ENCODE assay signal across 17 cellular contexts in the genomic region with DNA sequence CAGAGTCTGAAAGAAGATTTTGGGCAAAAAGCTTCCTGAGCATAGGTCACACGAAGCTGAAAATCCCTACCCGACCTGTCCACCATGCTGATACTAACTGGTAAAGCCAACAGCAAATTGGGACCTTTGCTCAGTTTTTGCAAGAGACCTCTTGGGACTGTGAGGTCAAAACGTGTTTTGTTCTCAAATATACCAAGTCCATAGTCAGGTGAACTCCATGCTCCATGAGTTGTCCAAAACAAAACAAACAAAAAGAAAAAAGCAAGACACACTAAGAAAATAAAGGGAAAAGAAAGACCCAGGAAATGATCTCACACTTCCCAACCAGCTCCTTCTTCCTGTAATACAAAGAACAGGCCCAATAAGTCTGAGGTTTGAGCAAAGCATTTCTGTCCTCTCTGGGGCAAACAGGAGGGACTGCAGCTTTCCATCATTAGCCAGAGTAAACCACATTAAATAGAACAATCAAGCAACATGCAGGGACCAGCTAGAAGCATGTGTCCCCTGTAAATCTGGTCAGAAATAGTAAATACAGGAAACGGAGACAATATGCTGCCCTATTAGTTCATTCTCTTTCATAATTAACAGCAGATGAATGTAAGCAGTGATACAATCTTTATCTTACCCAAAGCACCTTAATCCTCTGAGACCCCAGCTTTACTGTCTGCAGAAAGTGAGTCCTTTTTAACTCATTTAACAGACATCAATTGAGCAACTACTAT.
DNase-seq lines count a peak whose midpoint lies in the region; ATAC-seq and TF ChIP-seq lines count a peak whose summit lies in the region.
"Had no signal": no experiment of that assay in that cellular context is flagged by ENCODE, and none has a peak within 500 bp of the region (broad histone marks: within the 10 kb centered on the region; RNA-seq: fewer than 3 reads in every experiment).

No MANE protein-coding gene starts in this region.

- peak; percentile 31 for DNase-seq in GM03348 (ENCODE audit: low spot score)
- no peak for DNase-seq in OCI-LY7 (ENCODE audit: low spot score)
- DNase-seq in epidermal melanocyte (ENCODE audit: insufficient read length, low spot score) = peak; percentile 45
- DNase-seq in neural progenitor cell (ENCODE audit: low spot score) = peak; percentile 7
- no peak for DNase-seq in glutamatergic neuron
- no peak for DNase-seq in NK-92 (lab: John Stamatoyannopoulos, UW; ENCODE audit: unreplicated experiment)
- DNase-seq in NCI-H82 treated with DMSO at 0.1 percent for 48 hours (lab: John Stamatoyannopoulos, UW; ENCODE audit: unreplicated experiment) = no peak
- DNase-seq: activated B cell treated with CpG ODN at 0.5 μM for 24 hours; activated CD8-positive, alpha-beta memory T cell treated with anti-CD3 and anti-CD28 coated beads, Interleukin-2, amount 10 ng/mL, durations not matched to agents 7 days and 5 days; activated naive CD4-positive, alpha-beta T cell treated with anti-CD3 and anti-CD28 coated beads, Interleukin-2, amount 10 ng/mL, durations not matched to agents 7 days and 5 days; central memory CD4-positive, alpha-beta T cell; left ventricle myocardium superior; NCI-H1694; NK-92 treated with Interleukin-12 subunit alpha and Interleukin-12 subunit beta, amount 100 ng/mL, for 24 hours; stimulated activated naive CD4-positive, alpha-beta T cell treated with Interleukin-2 at 50 U/mL for 16 hours had no signal

- H2AFZ ChIP-seq in OCI-LY7 (ENCODE audit: low read length) = peak overlapping the region; percentile 41; the same call in 1 of the 2 replicates
- H2AFZ ChIP-seq in neural progenitor cell (replicated peaks) = peak overlapping the region; percentile 64

- H3K36me3 ChIP-seq in OCI-LY7 (ENCODE audit: insufficient read depth, low read length) (no peaks in the 10 kb centered on the region), neural progenitor cell (no peaks in the 10 kb centered on the region)

- H3K4me1 ChIP-seq in OCI-LY7 (ENCODE audit: insufficient read depth, low read length, poor library complexity, severe bottlenecking) (no peaks in the 10 kb centered on the region), neural progenitor cell (peaks cover 28% of the 10 kb centered on the region)

- H3K36me3 Mint-ChIP-seq in neural progenitor cell (peaks cover 2% of the 10 kb centered on the region), glutamatergic neuron (ENCODE audit: unreplicated experiment) (no peaks in the 10 kb centered on the region)
- H3K36me3 Mint-ChIP-seq: activated CD8-positive, alpha-beta memory T cell treated with anti-CD3 and anti-CD28 coated beads, Interleukin-2, amount 10 ng/mL, durations not matched to agents 7 days and 5 days; activated naive CD4-positive, alpha-beta T cell treated with anti-CD3 and anti-CD28 coated beads, Interleukin-2, amount 10 ng/mL, durations not matched to agents 7 days and 5 days; CD14-positive monocyte had no signal

- CTCF ChIA-PET in OCI-LY7 (lab: Charles Lee; ENCODE audit: unreplicated experiment) = no interaction called here

- no peak overlapping the region for H3K4me3 ChIP-seq in OCI-LY7 (ENCODE audit: low read depth, low read length, poor library complexity, severe bottlenecking)
- H3K4me3 ChIP-seq in neural progenitor cell = no peak overlapping the region

- no peak overlapping the region for H3K4me2 ChIP-seq in OCI-LY7 (ENCODE audit: low read length)
- H3K4me2 ChIP-seq in neural progenitor cell = peak overlapping the region; percentile 57

- H3K79me2 ChIP-seq in OCI-LY7 (ENCODE audit: insufficient read depth, low read depth, low read length) = no peaks in the 10 kb centered on the region
- no peaks in the 10 kb centered on the region for H3K79me2 ChIP-seq in neural progenitor cell (ENCODE audit: low read depth)

- POLR2A ChIA-PET in OCI-LY7 (lab: Charles Lee) = interaction anchor here (0.9 kb wide), 1 partner anchor 11 kb away, joined by 3 read pairs; no protein-coding TSS in a partner anchor

- H3K9me3 Mint-ChIP-seq in neural progenitor cell (peaks cover 2% of the 10 kb centered on the region), glutamatergic neuron (ENCODE audit: unreplicated experiment) (no peaks in the 10 kb centered on the region)
- H3K9me3 Mint-ChIP-seq: activated B cell treated with CpG ODN at 0.5 μM for 24 hours had no signal

- H3K9me3 ChIP-seq in OCI-LY7 (ENCODE audit: low read length) (no peaks in the 10 kb centered on the region), neural progenitor cell (ENCODE audit: low read depth) (no peaks in the 10 kb centered on the region)

- peaks cover 26% of the 10 kb centered on the region for H3F3A ChIP-seq in neural progenitor cell (ENCODE audit: low read depth)

- ATAC-seq in HG03354 (IDR thresholded peaks at IDR 0.05; ENCODE audit: poor library complexity, severe bottlenecking, unreplicated experiment) = no peak
- ATAC-seq: activated CD8-positive, alpha-beta memory T cell treated with anti-CD3 and anti-CD28 coated beads, Interleukin-2, amount 10 ng/mL, durations not matched to agents 7 days and 5 days; left ventricle myocardium superior had no signal

- no TSS peak for BruUV-seq in OCI-LY7 (replicated peaks; lab: Mats Ljungman, UMichigan)

- no peak overlapping the region for H3K27ac ChIP-seq in OCI-LY7 (ENCODE audit: low read depth, low read length, poor library complexity, severe bottlenecking)
- peak overlapping the region; percentile 54 for H3K27ac ChIP-seq in neural progenitor cell

- H3K27me3 ChIP-seq in neural progenitor cell = no peaks in the 10 kb centered on the region

- H3K9me2 ChIP-seq in OCI-LY7 (ENCODE audit: insufficient read depth, low read length) = no peaks in the 10 kb centered on the region

- no peak overlapping the region for H3K9ac ChIP-seq in neural progenitor cell

- peak overlapping the region; percentile 19 for H3K4me3 Mint-ChIP-seq in neural progenitor cell
- no peak overlapping the region for H3K4me3 Mint-ChIP-seq in glutamatergic neuron (ENCODE audit: unreplicated experiment)
- H3K4me3 Mint-ChIP-seq: activated B cell treated with CpG ODN at 0.5 μM for 24 hours; activated CD8-positive, alpha-beta memory T cell treated with anti-CD3 and anti-CD28 coated beads, Interleukin-2, amount 10 ng/mL, durations not matched to agents 7 days and 5 days; activated naive CD4-positive, alpha-beta T cell treated with anti-CD3 and anti-CD28 coated beads, Interleukin-2, amount 10 ng/mL, durations not matched to agents 7 days and 5 days; CD14-positive monocyte had no signal

- H3K4me1 Mint-ChIP-seq in neural progenitor cell (peaks cover 49% of the 10 kb centered on the region), glutamatergic neuron (ENCODE audit: low read depth, unreplicated experiment) (peaks cover 4% of the 10 kb centered on the region)
- H3K4me1 Mint-ChIP-seq: activated B cell treated with CpG ODN at 0.5 μM for 24 hours had no signal

- H3K27me3 Mint-ChIP-seq in neural progenitor cell (ENCODE audit: insufficient read depth, low read depth) (peaks cover 8% of the 10 kb centered on the region), glutamatergic neuron (ENCODE audit: unreplicated experiment) (no peaks in the 10 kb centered on the region)
- H3K27me3 Mint-ChIP-seq: activated CD8-positive, alpha-beta memory T cell treated with anti-CD3 and anti-CD28 coated beads, Interleukin-2, amount 10 ng/mL, durations not matched to agents 7 days and 5 days; activated naive CD4-positive, alpha-beta T cell treated with anti-CD3 and anti-CD28 coated beads, Interleukin-2, amount 10 ng/mL, durations not matched to agents 7 days and 5 days had no signal

- TF ChIP-seq CTCF in OCI-LY7 (conservative IDR thresholded peaks at IDR 0.05; ENCODE audit: low read length) (no peak), neural progenitor cell (IDR thresholded peaks at IDR 0.05) (no peak), glutamatergic neuron (IDR thresholded peaks at IDR 0.05; ENCODE audit: partially characterized antibody, unreplicated experiment) (no peak)

- H4K20me1 ChIP-seq in OCI-LY7 (ENCODE audit: insufficient read depth, low read length) (no peaks in the 10 kb centered on the region), neural progenitor cell (ENCODE audit: low read depth) (no peaks in the 10 kb centered on the region)

- intact Hi-C loops in OCI-LY7 (cut with micrococcal nuclease; ENCODE audit: unreplicated experiment) = no loop called here

- peak overlapping the region; percentile 85 for H3K27ac Mint-ChIP-seq in neural progenitor cell
- H3K27ac Mint-ChIP-seq in glutamatergic neuron (ENCODE audit: unreplicated experiment) = no peak overlapping the region
- H3K27ac Mint-ChIP-seq: activated B cell treated with CpG ODN at 0.5 μM for 24 hours; activated CD8-positive, alpha-beta memory T cell treated with anti-CD3 and anti-CD28 coated beads, Interleukin-2, amount 10 ng/mL, durations not matched to agents 7 days and 5 days; activated naive CD4-positive, alpha-beta T cell treated with anti-CD3 and anti-CD28 coated beads, Interleukin-2, amount 10 ng/mL, durations not matched to agents 7 days and 5 days had no signal

Comparison
In these comparisons a context has a peak if more than half of its experiments do, and no peak if none do; other contexts are left out.
1. DNase-seq: peak in GM03348 (single experiment), epidermal melanocyte (single experiment) and neural progenitor cell (single experiment); none in OCI-LY7 (single experiment), glutamatergic neuron (single experiment), NK-92 (single experiment) and NCI-H82 treated with DMSO at 0.1 percent for 48 hours (single experiment).